ENCODE assay signal across 8 cellular contexts in the genomic region with DNA sequence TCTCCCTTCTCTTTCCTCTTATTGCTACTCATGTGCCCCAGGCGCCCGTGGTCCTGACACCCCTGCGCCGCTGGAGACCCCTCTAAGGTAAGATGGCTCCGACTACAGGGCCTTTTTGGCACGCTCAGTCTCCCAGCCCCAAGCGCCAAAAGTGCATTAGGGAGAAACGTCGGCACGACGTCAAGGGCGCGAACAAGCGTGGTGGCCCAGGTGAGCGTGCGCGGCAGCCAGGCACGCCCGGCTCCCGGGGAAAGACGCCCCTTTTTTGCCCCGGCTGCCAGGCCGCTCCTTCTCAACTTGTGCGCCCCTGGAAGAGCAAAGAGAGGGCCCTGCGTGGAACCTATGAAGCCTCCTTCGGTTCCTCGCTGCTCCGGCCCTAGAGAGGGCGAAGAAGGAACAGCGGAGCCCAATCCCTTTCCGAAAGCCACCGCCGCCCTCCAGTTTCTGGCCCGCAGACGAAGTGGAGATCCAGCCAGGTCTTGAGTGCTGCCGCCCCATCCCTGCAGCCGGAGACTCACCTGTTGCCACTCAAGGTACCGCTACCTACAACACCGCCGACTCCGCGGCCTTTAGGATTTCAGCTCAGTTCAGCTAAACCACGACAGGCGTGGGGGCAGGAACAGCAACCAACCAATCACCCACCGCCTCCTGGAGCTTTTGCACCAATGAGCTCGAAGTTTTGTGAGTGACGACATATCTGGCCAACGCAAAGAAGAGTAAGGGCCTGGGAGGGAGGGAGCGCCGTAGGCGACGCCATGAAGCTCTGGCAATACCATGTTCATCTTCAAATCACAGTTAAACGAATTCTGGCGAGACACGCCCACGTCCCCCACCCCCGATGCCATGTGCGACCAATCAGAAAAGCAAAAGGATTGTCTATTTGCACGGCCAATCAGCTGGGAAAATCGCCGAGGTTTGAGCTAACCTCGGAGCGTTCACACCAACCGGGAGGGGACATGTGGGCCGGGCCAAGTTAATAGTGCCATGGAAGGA. TPM values are rescaled to one million over a fixed set of nuclear protein-coding genes. Genes with fewer than 3 reads are reported as not detected.
DNase-seq lines count a peak whose midpoint lies in the region; ATAC-seq and TF ChIP-seq lines count a peak whose summit lies in the region.
"Not testable (repeated sequence)": the region's sequence is repeated elsewhere in the genome, so short reads cannot be mapped to it uniquely, and the experiment has no call there.

A gene (minus strand): TSS at position 609 of the 993 bp plus-strand sequence. CDS start 3,369 bp downstream, outside the sequence.

- peak within 1 kb of the TSS in 1 of 2 donors; percentile 63 for H3K4me3 Mint-ChIP-seq in CD14-positive monocyte
- H3K4me3 Mint-ChIP-seq in T-cell, result peak within 1 kb of the TSS in 1 of 3 donors; percentile 37
- not testable (repeated sequence) for H3K4me3 Mint-ChIP-seq in activated T-helper 1 cell treated with anti-CD3 and anti-CD28 coated beads, Interleukin-12 subunit alpha, Interleukin-12 subunit beta, Interleukin-2, Interleukin-4 antibody, amounts not matched to agents 30 ng/mL and 10 ng/mL and 1 ng/mL, durations not matched to agents 14 hours and 24 hours and 36 hours
- H3K4me3 Mint-ChIP-seq in nephron, result peak within 1 kb of the TSS; percentile 63 to 75 (median 67)

- peak; percentile 79 for ATAC-seq in GM19467 (IDR thresholded peaks at IDR 0.05; ENCODE audit: unreplicated experiment)
- ATAC-seq in HG03095 (IDR thresholded peaks at IDR 0.05; ENCODE audit: unreplicated experiment), result peak; percentile 92
- ATAC-seq in T-cell (replicated peaks in 1 of 4), result peak; percentile 86 to 94 (median 91)
- peak; percentile 97 for ATAC-seq in esophagus mucosa

- not testable (repeated sequence) for H3K27me3 Mint-ChIP-seq in CD14-positive monocyte (ENCODE audit: low read depth in 3 of 3); T-cell; activated T-helper 1 cell treated with anti-CD3 and anti-CD28 coated beads, Interleukin-12 subunit alpha, Interleukin-12 subunit beta, Interleukin-2, Interleukin-4 antibody, amounts not matched to agents 30 ng/mL and 10 ng/mL and 1 ng/mL, durations not matched to agents 14 hours and 24 hours and 36 hours (ENCODE audit: insufficient read depth); nephron (ENCODE audit: low read depth)

- not testable (repeated sequence) for H3K9me3 Mint-ChIP-seq in CD14-positive monocyte; T-cell; activated T-helper 1 cell treated with anti-CD3 and anti-CD28 coated beads, Interleukin-12 subunit alpha, Interleukin-12 subunit beta, Interleukin-2, Interleukin-4 antibody, amounts not matched to agents 30 ng/mL and 10 ng/mL and 1 ng/mL, durations not matched to agents 14 hours and 24 hours and 36 hours; nephron

- H3K4me1 Mint-ChIP-seq in CD14-positive monocyte; T-cell; activated T-helper 1 cell treated with anti-CD3 and anti-CD28 coated beads, Interleukin-12 subunit alpha, Interleukin-12 subunit beta, Interleukin-2, Interleukin-4 antibody, amounts not matched to agents 30 ng/mL and 10 ng/mL and 1 ng/mL, durations not matched to agents 14 hours and 24 hours and 36 hours (ENCODE audit: low read depth); nephron: not testable (repeated sequence)

- DNase-seq in CD14-positive monocyte (ENCODE audit: low spot score) (peak; percentile 80), T-cell (peak; percentile 16 to 98 (median 80))
- peak; percentile 80 for DNase-seq in activated T-helper 1 cell treated with anti-CD3 and anti-CD28 coated beads, Interleukin-12 subunit alpha, Interleukin-12 subunit beta, Interleukin-2, Interleukin-4 antibody, amounts not matched to agents 30 ng/mL and 10 ng/mL and 1 ng/mL, durations not matched to agents 14 hours and 24 hours and 36 hours (ENCODE audit: low spot score)
- DNase-seq in stimulated activated CD4-positive, alpha-beta T cell treated with anti-CD3 and anti-CD28 coated beads, TNF-alpha, amount 100 ng/mL, for 48 hours (ENCODE audit: low read depth in 3 of 3), result peak; percentile 27 to 77 (median 43)

- TF ChIP-seq CTCF in CD14-positive monocyte (IDR thresholded peaks at IDR 0.05); nephron (IDR thresholded peaks at IDR 0.05; ENCODE audit: unreplicated experiment in 3 of 3): not testable (repeated sequence)

- POLR2A ChIA-PET in T-cell (lab: Charles Lee), result not testable (repeated sequence)

- intact Hi-C loops in CD14-positive monocyte (cut with micrococcal nuclease); activated T-helper 1 cell treated with anti-CD3 and anti-CD28 coated beads, Interleukin-12 subunit alpha, Interleukin-12 subunit beta, Interleukin-2, Interleukin-4 antibody, amounts not matched to agents 30 ng/mL and 10 ng/mL and 1 ng/mL, durations not matched to agents 14 hours and 24 hours and 36 hours (cut with micrococcal nuclease): not testable (repeated sequence)

- CTCF ChIA-PET in T-cell (lab: Charles Lee), result not testable (repeated sequence)

- H3K27ac Mint-ChIP-seq in CD14-positive monocyte, result peak within 1 kb of the TSS in 2 of 7 donors; percentile 20 to 57
- not testable (repeated sequence) for H3K27ac Mint-ChIP-seq in T-cell; activated T-helper 1 cell treated with anti-CD3 and anti-CD28 coated beads, Interleukin-12 subunit alpha, Interleukin-12 subunit beta, Interleukin-2, Interleukin-4 antibody, amounts not matched to agents 30 ng/mL and 10 ng/mL and 1 ng/mL, durations not matched to agents 14 hours and 24 hours and 36 hours; nephron

- H3K36me3 Mint-ChIP-seq in CD14-positive monocyte; T-cell; activated T-helper 1 cell treated with anti-CD3 and anti-CD28 coated beads, Interleukin-12 subunit alpha, Interleukin-12 subunit beta, Interleukin-2, Interleukin-4 antibody, amounts not matched to agents 30 ng/mL and 10 ng/mL and 1 ng/mL, durations not matched to agents 14 hours and 24 hours and 36 hours (ENCODE audit: low read depth); nephron (ENCODE audit: low read depth): not testable (repeated sequence)

RNA-seq across cellular contexts. Expression of the gene that starts here (rescaled TPM):
- 1 to 10 TPM; 2.0 to 2.9 TPM for polyA plus RNA-seq in CD14-positive monocyte
- total RNA-seq in T-cell (10 to 100 TPM; 15.9 to 63.3 (median 39.6) TPM), esophagus mucosa (8.6 TPM)
- 21.8 and 23.6 TPM in 2 replicates for total RNA-seq in activated T-helper 1 cell treated with anti-CD3 and anti-CD28 coated beads, Interleukin-12 subunit alpha, Interleukin-12 subunit beta, Interleukin-2, Interleukin-4 antibody, amounts not matched to agents 30 ng/mL and 10 ng/mL and 1 ng/mL, durations not matched to agents 14 hours and 24 hours and 36 hours

Comparison
In these comparisons a context has a peak if more than half of its experiments do, and no peak if none do; other contexts are left out.
1. Peak in every context shown above with its lines: DNase-seq and ATAC-seq.